In genomic region chrX:70322784-70323183, GRCh38 we compare ENCODE assay signal across 36 cellular contexts. TPM values are rescaled to one million over a fixed set of nuclear protein-coding genes. Genes with fewer than 3 reads are reported as not detected.
"Had no signal": no experiment of that assay in that cellular context is flagged by ENCODE, and none has a peak within 500 bp of the region (broad histone marks: within the 10 kb centered on the region; RNA-seq: fewer than 3 reads in every experiment).

No MANE protein-coding gene starts in this region.

- H3K9me3 Mint-ChIP-seq: activated CD4-positive, alpha-beta T cell treated with anti-CD3 and anti-CD28 coated beads, Interleukin-2, amount 10 ng/mL, durations not matched to agents 24 days and 14 days; activated CD8-positive, alpha-beta T cell treated with anti-CD3 and anti-CD28 coated beads for 36 hours; activated naive CD4-positive, alpha-beta T cell treated with anti-CD3 and anti-CD28 coated beads, Interleukin-2, amount 50 U/mL, for 24 hours; activated naive CD8-positive, alpha-beta T cell treated with anti-CD3 and anti-CD28 coated beads, Interleukin-2, amount 10 ng/mL, durations not matched to agents 7 days and 5 days; activated T-helper 2 cell treated with anti-CD3 and anti-CD28 coated beads, Interferon-gamma antibody, Interleukin-2, Interleukin-4, amounts not matched to agents 10 μg/mL and 5 μg/mL and 100 μg/mL, durations not matched to agents 14 hours and 24 hours and 36 hours; brain had no signal

- H3K4me3 ChIP-seq: SJCRH30 had no signal

- H3K27me3 ChIP-seq: SJCRH30 had no signal

- H3K36me3 Mint-ChIP-seq: activated naive CD4-positive, alpha-beta T cell treated with anti-CD3 and anti-CD28 coated beads, Interleukin-2, amount 50 U/mL, for 24 hours; brain had no signal

- H3K4me1 Mint-ChIP-seq: activated CD4-positive, alpha-beta T cell treated with anti-CD3 and anti-CD28 coated beads, Interleukin-2, amount 10 ng/mL, durations not matched to agents 24 days and 14 days; activated naive CD4-positive, alpha-beta T cell treated with anti-CD3 and anti-CD28 coated beads, Interleukin-2, amount 50 U/mL, for 24 hours; activated naive CD8-positive, alpha-beta T cell treated with anti-CD3 and anti-CD28 coated beads, Interleukin-2, amount 10 ng/mL, durations not matched to agents 7 days and 5 days; brain had no signal

- H3K4me3 Mint-ChIP-seq: activated CD4-positive, alpha-beta T cell treated with anti-CD3 and anti-CD28 coated beads, Interleukin-2, amount 10 ng/mL, durations not matched to agents 24 days and 14 days; activated CD8-positive, alpha-beta T cell treated with anti-CD3 and anti-CD28 coated beads for 36 hours; activated naive CD4-positive, alpha-beta T cell treated with anti-CD3 and anti-CD28 coated beads, Interleukin-2, amount 50 U/mL, for 24 hours; activated naive CD8-positive, alpha-beta T cell treated with anti-CD3 and anti-CD28 coated beads, Interleukin-2, amount 10 ng/mL, durations not matched to agents 7 days and 5 days; brain had no signal

- ATAC-seq: activated CD8-positive, alpha-beta T cell treated with anti-CD3 and anti-CD28 coated beads for 36 hours; Panc1 had no signal

- H3K27me3 Mint-ChIP-seq: activated CD4-positive, alpha-beta T cell treated with anti-CD3 and anti-CD28 coated beads, Interleukin-2, amount 10 ng/mL, durations not matched to agents 24 days and 14 days; activated CD8-positive, alpha-beta T cell treated with anti-CD3 and anti-CD28 coated beads for 36 hours; activated naive CD4-positive, alpha-beta T cell treated with anti-CD3 and anti-CD28 coated beads, Interleukin-2, amount 50 U/mL, for 24 hours; activated naive CD8-positive, alpha-beta T cell treated with anti-CD3 and anti-CD28 coated beads, Interleukin-2, amount 10 ng/mL, durations not matched to agents 7 days and 5 days; brain had no signal

- H3K27ac Mint-ChIP-seq: activated CD4-positive, alpha-beta T cell treated with anti-CD3 and anti-CD28 coated beads, Interleukin-2, amount 10 ng/mL, durations not matched to agents 24 days and 14 days; activated CD8-positive, alpha-beta T cell treated with anti-CD3 and anti-CD28 coated beads for 36 hours; activated naive CD4-positive, alpha-beta T cell treated with anti-CD3 and anti-CD28 coated beads, Interleukin-2, amount 50 U/mL, for 24 hours; activated naive CD8-positive, alpha-beta T cell treated with anti-CD3 and anti-CD28 coated beads, Interleukin-2, amount 10 ng/mL, durations not matched to agents 7 days and 5 days; activated T-helper 2 cell treated with anti-CD3 and anti-CD28 coated beads, Interferon-gamma antibody, Interleukin-2, Interleukin-4, amounts not matched to agents 10 μg/mL and 5 μg/mL and 100 μg/mL, durations not matched to agents 14 hours and 24 hours and 36 hours; brain had no signal

- H3K4me1 ChIP-seq: SJCRH30 had no signal

- H3K9me3 ChIP-seq: SJCRH30 had no signal

- DNase-seq: activated CD4-positive, alpha-beta T cell treated with anti-CD3 and anti-CD28 coated beads, Interleukin-2, amount 10 ng/mL, durations not matched to agents 24 days and 14 days; activated CD4-positive, alpha-beta T cell treated with anti-CD3 and anti-CD28 coated beads, Interleukin-2, amount 50 U/mL, for 4 hours; activated CD8-positive, alpha-beta T cell treated with anti-CD3 and anti-CD28 coated beads for 36 hours; activated gamma-delta T cell; activated naive CD4-positive, alpha-beta T cell treated with Interleukin-2 at 50 U/mL for 16 hours; activated naive CD8-positive, alpha-beta T cell treated with anti-CD3 and anti-CD28 coated beads, Interleukin-2, amount 10 ng/mL, durations not matched to agents 7 days and 5 days; activated T-cell treated with anti-CD3 and anti-CD28 coated beads, Interleukin-2, amount 50 U/mL, for 1 hour; caudate nucleus; MM.1S; NCI-H1092 treated with DMSO at 0.1 percent for 48 hours; NCI-H1417; NCI-H146; NCI-H187; NCI-H2029 treated with DMSO at 0.1 percent for 48 hours; NCI-H2107; NCI-H2171; NCI-H510A; NCI-H526 treated with DMSO at 0.1 percent for 48 hours; NCI-H774; SHP77; SJCRH30; SW 1271; T-helper 1 cell; T-helper 2 cell; T-helper 9 cell; WERI-Rb-1 had no signal

- H3K4me2 ChIP-seq: KMS-11 had no signal

- H3K9ac ChIP-seq: KMS-11 had no signal

- H3K27ac ChIP-seq: KMS-11, SJCRH30, WERI-Rb-1 had no signal

RNA-seq across cellular contexts. Expression of gene RAB41, which starts 40.8 kb away (rescaled TPM):
- total RNA-seq: activated CD4-positive, alpha-beta T cell treated with anti-CD3 and anti-CD28 coated beads, Interleukin-2, amount 10 ng/mL, durations not matched to agents 24 days and 14 days; activated CD8-positive, alpha-beta memory T cell treated with anti-CD3 and anti-CD28 coated beads for 36 hours; activated CD8-positive, alpha-beta T cell treated with anti-CD3 and anti-CD28 coated beads for 36 hours; activated naive CD8-positive, alpha-beta T cell treated with anti-CD3 and anti-CD28 coated beads, Interleukin-2, amount 10 ng/mL, durations not matched to agents 7 days and 5 days; activated T-helper 2 cell treated with anti-CD3 and anti-CD28 coated beads, Interferon-gamma antibody, Interleukin-2, Interleukin-4, amounts not matched to agents 10 μg/mL and 5 μg/mL and 100 μg/mL, durations not matched to agents 14 hours and 24 hours and 36 hours; bronchial epithelial cell; LHCN-M2; RPMI7951; SJCRH30 had no signal
- polyA plus RNA-seq: adipose tissue had no signal

RNA-seq across cellular contexts. Expression of gene ARR3, which starts 54.6 kb away (rescaled TPM):
- total RNA-seq: activated CD4-positive, alpha-beta T cell treated with anti-CD3 and anti-CD28 coated beads, Interleukin-2, amount 10 ng/mL, durations not matched to agents 24 days and 14 days; activated CD8-positive, alpha-beta memory T cell treated with anti-CD3 and anti-CD28 coated beads for 36 hours; activated CD8-positive, alpha-beta T cell treated with anti-CD3 and anti-CD28 coated beads for 36 hours; activated naive CD8-positive, alpha-beta T cell treated with anti-CD3 and anti-CD28 coated beads, Interleukin-2, amount 10 ng/mL, durations not matched to agents 7 days and 5 days; activated T-helper 2 cell treated with anti-CD3 and anti-CD28 coated beads, Interferon-gamma antibody, Interleukin-2, Interleukin-4, amounts not matched to agents 10 μg/mL and 5 μg/mL and 100 μg/mL, durations not matched to agents 14 hours and 24 hours and 36 hours; bronchial epithelial cell; LHCN-M2; RPMI7951; SJCRH30 had no signal
- polyA plus RNA-seq: adipose tissue had no signal
